In genomic region chr10:117137031-117137910, GRCh38 we compare ENCODE assay signal across 2 cellular contexts.
TF ChIP-seq lines count a peak whose summit lies in the region.

No MANE protein-coding gene starts in this region.

TF ChIP-seq in Ishikawa, 13 proteins besides CTCF, POLR2A, EP300 and RAD21 (continued from another document):
- TF ChIP-seq, protein P1, sequence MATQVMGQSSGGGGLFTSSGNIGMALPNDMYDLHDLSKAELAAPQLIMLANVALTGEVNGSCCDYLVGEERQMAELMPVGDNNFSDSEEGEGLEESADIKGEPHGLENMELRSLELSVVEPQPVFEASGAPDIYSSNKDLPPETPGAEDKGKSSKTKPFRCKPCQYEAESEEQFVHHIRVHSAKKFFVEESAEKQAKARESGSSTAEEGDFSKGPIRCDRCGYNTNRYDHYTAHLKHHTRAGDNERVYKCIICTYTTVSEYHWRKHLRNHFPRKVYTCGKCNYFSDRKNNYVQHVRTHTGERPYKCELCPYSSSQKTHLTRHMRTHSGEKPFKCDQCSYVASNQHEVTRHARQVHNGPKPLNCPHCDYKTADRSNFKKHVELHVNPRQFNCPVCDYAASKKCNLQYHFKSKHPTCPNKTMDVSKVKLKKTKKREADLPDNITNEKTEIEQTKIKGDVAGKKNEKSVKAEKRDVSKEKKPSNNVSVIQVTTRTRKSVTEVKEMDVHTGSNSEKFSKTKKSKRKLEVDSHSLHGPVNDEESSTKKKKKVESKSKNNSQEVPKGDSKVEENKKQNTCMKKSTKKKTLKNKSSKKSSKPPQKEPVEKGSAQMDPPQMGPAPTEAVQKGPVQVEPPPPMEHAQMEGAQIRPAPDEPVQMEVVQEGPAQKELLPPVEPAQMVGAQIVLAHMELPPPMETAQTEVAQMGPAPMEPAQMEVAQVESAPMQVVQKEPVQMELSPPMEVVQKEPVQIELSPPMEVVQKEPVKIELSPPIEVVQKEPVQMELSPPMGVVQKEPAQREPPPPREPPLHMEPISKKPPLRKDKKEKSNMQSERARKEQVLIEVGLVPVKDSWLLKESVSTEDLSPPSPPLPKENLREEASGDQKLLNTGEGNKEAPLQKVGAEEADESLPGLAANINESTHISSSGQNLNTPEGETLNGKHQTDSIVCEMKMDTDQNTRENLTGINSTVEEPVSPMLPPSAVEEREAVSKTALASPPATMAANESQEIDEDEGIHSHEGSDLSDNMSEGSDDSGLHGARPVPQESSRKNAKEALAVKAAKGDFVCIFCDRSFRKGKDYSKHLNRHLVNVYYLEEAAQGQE (IDR thresholded peaks at IDR 0.05; ENCODE audit: low read depth): no peak
- TF ChIP-seq CEBPB (IDR thresholded peaks at IDR 0.05) (no peak), FOXM1 (IDR thresholded peaks at IDR 0.05; ENCODE audit: borderline replicate concordance, low read depth) (no peak), TCF12 (IDR thresholded peaks at IDR 0.05; ENCODE audit: low read depth) (0 out of 2 replicates have a peak, but pooled peaks have one; percentile 7), ZBTB7A (IDR thresholded peaks at IDR 0.05; ENCODE audit: low read depth) (peak; percentile 81), EGR1 (IDR thresholded peaks at IDR 0.05) (no peak; the same call in 1 of the 2 replicates), TEAD4 (IDR thresholded peaks at IDR 0.05) (0 out of 2 replicates have a peak, but pooled peaks have one; percentile 7), NFIC (IDR thresholded peaks at IDR 0.05) (no peak), YY1 (IDR thresholded peaks at IDR 0.05; ENCODE audit: low read depth) (no peak), TAF1 (IDR thresholded peaks at IDR 0.05; ENCODE audit: low read depth) (peak; percentile 5; the same call in 1 of the 2 replicates), CREB1 (IDR thresholded peaks at IDR 0.05; ENCODE audit: low read depth) (no peak)
- TF ChIP-seq, protein P2, sequence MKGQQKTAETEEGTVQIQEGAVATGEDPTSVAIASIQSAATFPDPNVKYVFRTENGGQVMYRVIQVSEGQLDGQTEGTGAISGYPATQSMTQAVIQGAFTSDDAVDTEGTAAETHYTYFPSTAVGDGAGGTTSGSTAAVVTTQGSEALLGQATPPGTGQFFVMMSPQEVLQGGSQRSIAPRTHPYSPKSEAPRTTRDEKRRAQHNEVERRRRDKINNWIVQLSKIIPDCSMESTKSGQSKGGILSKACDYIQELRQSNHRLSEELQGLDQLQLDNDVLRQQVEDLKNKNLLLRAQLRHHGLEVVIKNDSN (IDR thresholded peaks at IDR 0.05): no peak
TF ChIP-seq in Ishikawa: peak in this region for 5.

TF ChIP-seq in neural cell, 6 proteins besides CTCF, POLR2A, EP300 and RAD21 (continued from another document):
- TF ChIP-seq POLR2AphosphoS5 (IDR thresholded peaks at IDR 0.05): peak; percentile 50
- TF ChIP-seq EZH2 (IDR thresholded peaks at IDR 0.05; ENCODE audit: borderline replicate concordance, insufficient read depth, low read length, poor library complexity, severe bottlenecking): no peak
